13 cellular contexts compared by ENCODE assay signal in the genomic region with DNA sequence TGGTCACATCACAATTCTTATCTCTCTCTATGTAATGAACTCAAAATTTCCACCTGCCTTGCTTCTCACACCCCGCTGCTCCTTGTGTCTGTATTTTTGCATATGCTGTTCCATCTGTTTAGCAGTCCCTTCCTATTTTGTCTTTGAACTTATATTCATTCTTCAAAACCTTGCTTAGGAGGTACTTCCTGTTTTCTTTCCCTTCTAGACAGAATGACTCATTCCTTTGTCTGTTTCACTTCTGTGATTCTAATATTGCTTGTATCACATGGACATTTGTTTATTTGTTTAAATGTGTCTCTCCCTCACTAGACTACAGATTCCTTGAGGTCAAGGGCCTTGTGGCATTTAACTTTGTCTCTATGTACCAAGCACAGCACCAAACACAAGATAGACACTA.
DNase-seq lines count a peak whose midpoint lies in the region; ATAC-seq and TF ChIP-seq lines count a peak whose summit lies in the region.
"Had no signal": no experiment of that assay in that cellular context is flagged by ENCODE, and none has a peak within 500 bp of the region (broad histone marks: within the 10 kb centered on the region; RNA-seq: fewer than 3 reads in every experiment).

No MANE protein-coding gene starts in this region.

- ATAC-seq in GM21367 (IDR thresholded peaks at IDR 0.05; ENCODE audit: unreplicated experiment): peak; percentile 54
- ATAC-seq in HG03442 (IDR thresholded peaks at IDR 0.05; ENCODE audit: unreplicated experiment): peak; percentile 85
- peak; percentile 14 for ATAC-seq in activated B cell treated with CpG ODN at 0.5 μM for 24 hours (ENCODE audit: low read depth)
- no peak for ATAC-seq in naive thymus-derived CD8-positive, alpha-beta T cell
- ATAC-seq: mucosa of descending colon had no signal

- H3K27ac Mint-ChIP-seq in activated B cell treated with CpG ODN at 0.5 μM for 24 hours: no peak overlapping the region
- H3K27ac Mint-ChIP-seq in naive thymus-derived CD8-positive, alpha-beta T cell: no peak overlapping the region
- H3K27ac Mint-ChIP-seq: activated CD4-positive, alpha-beta memory T cell treated with anti-CD3 and anti-CD28 coated beads for 36 hours had no signal

- TF ChIP-seq CTCF in activated B cell treated with CpG ODN at 0.5 μM for 24 hours (IDR thresholded peaks at IDR 0.05): no peak

- peaks cover 4% of the 10 kb centered on the region for H3K9me3 Mint-ChIP-seq in activated B cell treated with CpG ODN at 0.5 μM for 24 hours
- H3K9me3 Mint-ChIP-seq in naive thymus-derived CD8-positive, alpha-beta T cell: peaks cover 0 to 19% (median 3%) of the 10 kb centered on the region in 9 donors

- DNase-seq in EL: peak; percentile 1
- no peak for DNase-seq in activated B cell treated with CpG ODN at 0.5 μM for 24 hours
- no peak for DNase-seq in NCI-H82 (lab: John Stamatoyannopoulos, UW)
- DNase-seq in naive thymus-derived CD8-positive, alpha-beta T cell: no peak
- DNase-seq in HuH-7.5 (ENCODE audit: low spot score): no peak
- DNase-seq in cortex of kidney (lab: John Stamatoyannopoulos, UW): no peak
- DNase-seq: activated CD4-positive, alpha-beta memory T cell treated with anti-CD3 and anti-CD28 coated beads for 36 hours; aorta; mucosa of descending colon; stimulated activated CD4-positive, alpha-beta T cell treated with anti-CD3 and anti-CD28 coated beads, Interleukin-15, amount 100 ng/mL, for 24 hours had no signal

- no peaks in the 10 kb centered on the region for H3K36me3 Mint-ChIP-seq in activated B cell treated with CpG ODN at 0.5 μM for 24 hours (ENCODE audit: low read depth)
- H3K36me3 Mint-ChIP-seq in naive thymus-derived CD8-positive, alpha-beta T cell: no peaks in the 10 kb centered on the region
- H3K36me3 Mint-ChIP-seq: activated CD4-positive, alpha-beta memory T cell treated with anti-CD3 and anti-CD28 coated beads for 36 hours; CD14-positive monocyte had no signal

- no peak overlapping the region for H3K4me3 Mint-ChIP-seq in activated B cell treated with CpG ODN at 0.5 μM for 24 hours
- no peak overlapping the region for H3K4me3 Mint-ChIP-seq in naive thymus-derived CD8-positive, alpha-beta T cell
- H3K4me3 Mint-ChIP-seq: activated CD4-positive, alpha-beta memory T cell treated with anti-CD3 and anti-CD28 coated beads for 36 hours; CD14-positive monocyte had no signal

- no peaks in the 10 kb centered on the region for H3K27me3 Mint-ChIP-seq in activated B cell treated with CpG ODN at 0.5 μM for 24 hours
- H3K27me3 Mint-ChIP-seq in naive thymus-derived CD8-positive, alpha-beta T cell: no peaks in the 10 kb centered on the region
- H3K27me3 Mint-ChIP-seq: activated CD4-positive, alpha-beta memory T cell treated with anti-CD3 and anti-CD28 coated beads for 36 hours had no signal

- intact Hi-C loops in activated B cell treated with CpG ODN at 0.5 μM for 24 hours (cut with micrococcal nuclease): no loop called here

- CTCF ChIA-PET in activated B cell treated with CpG ODN at 0.5 μM for 24 hours (lab: Charles Lee): no interaction called here

- H3K4me1 Mint-ChIP-seq in activated B cell treated with CpG ODN at 0.5 μM for 24 hours: no peaks in the 10 kb centered on the region
- no peaks in the 10 kb centered on the region for H3K4me1 Mint-ChIP-seq in naive thymus-derived CD8-positive, alpha-beta T cell

- POLR2A ChIA-PET in activated B cell treated with CpG ODN at 0.5 μM for 24 hours (lab: Charles Lee): no interaction called here
- POLR2A ChIA-PET in naive thymus-derived CD8-positive, alpha-beta T cell (lab: Charles Lee): no interaction called here

Comparison
In these comparisons a context has a peak if more than half of its experiments do, and no peak if none do; other contexts are left out.
1. ATAC-seq: peak in GM21367 (single experiment), HG03442 (single experiment) and activated B cell treated with CpG ODN at 0.5 μM for 24 hours (single experiment); none in naive thymus-derived CD8-positive, alpha-beta T cell (0 of 2).